Comparison of ENCODE assay signal across 18 cellular contexts in genomic region chr7:149722356-149722957, GRCh38. TPM values are rescaled to one million over a fixed set of nuclear protein-coding genes. Genes with fewer than 3 reads are reported as not detected.
DNase-seq lines count a peak whose midpoint lies in the region; ATAC-seq, FAIRE-seq and TF ChIP-seq lines count a peak whose summit lies in the region.
"Had no signal": no experiment of that assay in that cellular context is flagged by ENCODE, and none has a peak within 500 bp of the region (broad histone marks: within the 10 kb centered on the region; RNA-seq: fewer than 3 reads in every experiment).

No MANE protein-coding gene starts in this region.

- no peaks in the 10 kb centered on the region for H3K9me3 ChIP-seq in T-helper 17 cell (ENCODE audit: control insufficient read depth, low read length, poor library complexity, severe bottlenecking)
- H3K9me3 ChIP-seq: HAP-1, SK-N-SH had no signal

- H3K36me3 Mint-ChIP-seq in T-helper 17 cell (ENCODE audit: low read depth): peaks cover 2% of the 10 kb centered on the region
- H3K36me3 Mint-ChIP-seq in type B pancreatic cell: peaks cover 5% of the 10 kb centered on the region

- H3K4me1 Mint-ChIP-seq in T-helper 17 cell: peaks cover 7% of the 10 kb centered on the region
- H3K4me1 Mint-ChIP-seq in type B pancreatic cell (ENCODE audit: unreplicated experiment): peaks cover 18% of the 10 kb centered on the region
- H3K4me1 Mint-ChIP-seq: GM23338 had no signal

- H3K4me3 Mint-ChIP-seq in T-helper 17 cell (peak overlapping the region; percentile 12), type B pancreatic cell (no peak overlapping the region)
- H3K4me3 Mint-ChIP-seq: GM23338 had no signal

- H3K27ac Mint-ChIP-seq in T-helper 17 cell (no peak overlapping the region), type B pancreatic cell (no peak overlapping the region)
- H3K27ac Mint-ChIP-seq: GM23338 had no signal

- no peaks in the 10 kb centered on the region for H3K9me3 Mint-ChIP-seq in type B pancreatic cell
- H3K9me3 Mint-ChIP-seq: GM23338 had no signal

- no peak for FAIRE-seq in D721Med (lab: Jason Lieb, UNC)
- FAIRE-seq: A204.1 had no signal

- ATAC-seq in T-helper 17 cell (no peak), HG02763 (IDR thresholded peaks at IDR 0.05; ENCODE audit: unreplicated experiment) (no peak)
- ATAC-seq: GM23338 had no signal

- TF ChIP-seq CTCF in type B pancreatic cell (conservative IDR thresholded peaks at IDR 0.05): no peak
- no peak for TF ChIP-seq CTCF in D721Med (IDR thresholded peaks at IDR 0.05; ENCODE audit: insufficient read depth, missing control alignments)

- DNase-seq in CD1c-positive myeloid dendritic cell (ENCODE audit: extremely low spot score): peak; percentile 50
- no peak for DNase-seq in T-helper 17 cell
- DNase-seq in mesenteric fat pad (ENCODE audit: low spot score): peak; percentile 75
- DNase-seq in type B pancreatic cell (ENCODE audit: extremely low spot score, unreplicated experiment): peak; percentile 68
- DNase-seq in D721Med (ENCODE audit: insufficient read length, low spot score): no peak
- DNase-seq in COR-L47 (lab: John Stamatoyannopoulos, UW): no peak
- DNase-seq: EL, GF-D8, NCI-H1694, NCI-H510A, NCI-H748 treated with DMSO at 0.1 percent for 48 hours, PC-9, SIG-M5, SK-N-SH had no signal

- H3K27me3 Mint-ChIP-seq in T-helper 17 cell (no peaks in the 10 kb centered on the region), type B pancreatic cell (no peaks in the 10 kb centered on the region)

RNA-seq across cellular contexts. Expression of gene ZNF467, which starts 50.9 kb away (rescaled TPM):
- total RNA-seq in T-helper 17 cell: 1 to 10 TPM; 3.3 to 8.4 TPM
- 11.5 TPM for total RNA-seq in mesenteric fat pad
- total RNA-seq in type B pancreatic cell (ENCODE audit: low replicate concordance): 16.7 and 17.6 TPM in 2 replicates

Comparison
In these comparisons a context has a peak if more than half of its experiments do, and no peak if none do; other contexts are left out.
1. DNase-seq: peak in CD1c-positive myeloid dendritic cell (single experiment), mesenteric fat pad (single experiment) and type B pancreatic cell (single experiment); none in T-helper 17 cell (0 of 3), D721Med (single experiment) and COR-L47 (single experiment).